ENCODE assay signal across 23 cellular contexts in genomic region chr4:48877827-48878535, GRCh38. TPM values are rescaled to one million over a fixed set of nuclear protein-coding genes. Genes with fewer than 3 reads are reported as not detected.
DNase-seq lines count a peak whose midpoint lies in the region; ATAC-seq, FAIRE-seq and TF ChIP-seq lines count a peak whose summit lies in the region.
"Had no signal": no experiment of that assay in that cellular context is flagged by ENCODE, and none has a peak within 500 bp of the region (broad histone marks: within the 10 kb centered on the region; RNA-seq: fewer than 3 reads in every experiment).

No MANE protein-coding gene starts in this region.

- H3K4me1 ChIP-seq in mammary epithelial cell (ENCODE audit: insufficient read depth, low read length) (peaks cover 14% of the 10 kb centered on the region), HepG2 (ENCODE audit: insufficient read depth, low read length) (no peaks in the 10 kb centered on the region)
- H3K4me1 ChIP-seq: body of pancreas, psoas muscle, upper lobe of right lung had no signal

- no peak overlapping the region for H3K27ac Mint-ChIP-seq in natural killer cell treated with Interleukin-12 subunit alpha and Interleukin-12 subunit beta and Interleukin-15 and Interleukin-18, amount 100 ng/mL, for 72 hours
- no peak overlapping the region for H3K27ac Mint-ChIP-seq in natural killer cell
- no peak overlapping the region for H3K27ac Mint-ChIP-seq in stimulated activated naive CD8-positive, alpha-beta T cell treated with anti-CD3 and anti-CD28 coated beads, Interleukin-15, amount 100 ng/mL, for 72 hours
- H3K27ac Mint-ChIP-seq: activated CD8-positive, alpha-beta T cell treated with anti-CD3 and anti-CD28 coated beads for 36 hours; effector memory CD8-positive, alpha-beta T cell had no signal

- in situ Hi-C loops in mammary epithelial cell (cut with MboI; ENCODE audit: low sequenced_read_pairs in 2 of 2) = no loop called here
- in situ Hi-C loops in HepG2 (cut with HindIII; ENCODE audit: extremely low pct_ligation_motif_present, low pct_unique_long_range_greater_than_20kb) = no loop called here

- BruUV-seq in mammary epithelial cell (replicated peaks; lab: Mats Ljungman, UMichigan) (no TSS peak), HepG2 (replicated peaks; lab: Mats Ljungman, UMichigan) (no TSS peak)

- no peaks in the 10 kb centered on the region for H4K20me1 ChIP-seq in mammary epithelial cell (ENCODE audit: insufficient read depth, low read length)
- no peaks in the 10 kb centered on the region for H4K20me1 ChIP-seq in HepG2 (ENCODE audit: insufficient read depth, low read length)

- POLR2A ChIA-PET in HepG2 (lab: Yijun Ruan, JAX) = no interaction called here

- no peaks in the 10 kb centered on the region for H3K4me1 Mint-ChIP-seq in natural killer cell treated with Interleukin-12 subunit alpha and Interleukin-12 subunit beta and Interleukin-15 and Interleukin-18, amount 100 ng/mL, for 72 hours (ENCODE audit: low read depth in 2 of 2)
- H3K4me1 Mint-ChIP-seq in natural killer cell = no peaks in the 10 kb centered on the region
- H3K4me1 Mint-ChIP-seq in stimulated activated naive CD8-positive, alpha-beta T cell treated with anti-CD3 and anti-CD28 coated beads, Interleukin-15, amount 100 ng/mL, for 72 hours = no peaks in the 10 kb centered on the region

- intact Hi-C loops in natural killer cell (cut with micrococcal nuclease) = no loop called here
- intact Hi-C loops in mammary epithelial cell (cut with micrococcal nuclease) = no loop called here
- intact Hi-C loops in HepG2 (cut with micrococcal nuclease; ENCODE audit: unreplicated experiment) = no loop called here

- no peak for TF ChIP-seq POLR2A in HepG2 (IDR thresholded peaks at IDR 0.05; ENCODE audit: insufficient read depth in 1 of 2, low read depth in 2 of 2, low read length in 2 of 2)

- H3K9ac ChIP-seq in mammary epithelial cell (ENCODE audit: insufficient read depth, low read length) (no peak overlapping the region), HepG2 (ENCODE audit: insufficient read depth, low read depth, low read length) (no peak overlapping the region)

- TF ChIP-seq EP300 in HepG2 (IDR thresholded peaks at IDR 0.05; ENCODE audit: low read depth in 2 of 2, low read length in 2 of 2) (no peak), HepG2 (CRISPR knock-in tag; IDR thresholded peaks at IDR 0.05; ENCODE audit: borderline replicate concordance) (no peak)

- peak; percentile 31 to 32 for ATAC-seq in natural killer cell treated with Interleukin-12 subunit alpha and Interleukin-12 subunit beta and Interleukin-15 and Interleukin-18, amount 100 ng/mL, for 72 hours
- no peak for ATAC-seq in natural killer cell
- peak; percentile 49; the same call in 2 of the 3 replicates for ATAC-seq in HepG2
- ATAC-seq in stimulated activated naive CD8-positive, alpha-beta T cell treated with anti-CD3 and anti-CD28 coated beads, Interleukin-15, amount 100 ng/mL, for 72 hours = no peak
- ATAC-seq in HG03159 (IDR thresholded peaks at IDR 0.05; ENCODE audit: unreplicated experiment) = no peak
- ATAC-seq: activated CD8-positive, alpha-beta T cell treated with anti-CD3 and anti-CD28 coated beads for 36 hours; body of pancreas; effector memory CD8-positive, alpha-beta T cell; HCT116; psoas muscle; upper lobe of right lung had no signal

- no peak for TF ChIP-seq RAD21 in HepG2 (CRISPR knock-in tag; IDR thresholded peaks at IDR 0.05)

- no peak overlapping the region for H3K4me3 Mint-ChIP-seq in natural killer cell treated with Interleukin-12 subunit alpha and Interleukin-12 subunit beta and Interleukin-15 and Interleukin-18, amount 100 ng/mL, for 72 hours
- H3K4me3 Mint-ChIP-seq in natural killer cell = no peak overlapping the region
- no peak overlapping the region for H3K4me3 Mint-ChIP-seq in stimulated activated naive CD8-positive, alpha-beta T cell treated with anti-CD3 and anti-CD28 coated beads, Interleukin-15, amount 100 ng/mL, for 72 hours
- H3K4me3 Mint-ChIP-seq: activated CD8-positive, alpha-beta T cell treated with anti-CD3 and anti-CD28 coated beads for 36 hours; effector memory CD8-positive, alpha-beta T cell had no signal

- H3K4me3 ChIP-seq in mammary epithelial cell (replicated peaks in 1 of 3; ENCODE audit: insufficient read depth in 1 of 3, low read depth in 2 of 3, low read length in 3 of 3) (no peak overlapping the region), HepG2 (replicated peaks in 1 of 3; ENCODE audit: insufficient read depth in 1 of 3, low read depth in 2 of 3, low read length in 3 of 3) (no peak overlapping the region)
- H3K4me3 ChIP-seq: body of pancreas, lung, psoas muscle, upper lobe of right lung had no signal

- dilution Hi-C loops in mammary epithelial cell (cut with HindIII; ENCODE audit: low sequenced_read_pairs) = no loop called here

- H3K9me3 ChIP-seq in mammary epithelial cell (replicated peaks; ENCODE audit: insufficient read depth, low read length) = no peaks in the 10 kb centered on the region
- no peaks in the 10 kb centered on the region for H3K9me3 ChIP-seq in HepG2 (ENCODE audit: low read length)
- H3K9me3 ChIP-seq: body of pancreas, psoas muscle, upper lobe of right lung had no signal

- H3K4me2 ChIP-seq in mammary epithelial cell (ENCODE audit: insufficient read depth, low read depth, low read length) (no peak overlapping the region), HepG2 (ENCODE audit: low read depth, low read length) (no peak overlapping the region)

- peaks cover 16% of the 10 kb centered on the region for H3K36me3 Mint-ChIP-seq in natural killer cell treated with Interleukin-12 subunit alpha and Interleukin-12 subunit beta and Interleukin-15 and Interleukin-18, amount 100 ng/mL, for 72 hours
- no peaks in the 10 kb centered on the region for H3K36me3 Mint-ChIP-seq in natural killer cell

- no peak for TF ChIP-seq CTCF in natural killer cell (IDR thresholded peaks at IDR 0.05)
- TF ChIP-seq CTCF in mammary epithelial cell (conservative IDR thresholded peaks at IDR 0.05 in 1 of 2, IDR thresholded peaks at IDR 0.05 in 1 of 2; ENCODE audit: extremely low read depth in 1 of 2, insufficient read depth in 1 of 2, low read depth in 1 of 2, low read length in 2 of 2) = no peak
- 0 out of 2 replicates have a peak, but pooled peaks have one; percentile 12 for TF ChIP-seq CTCF in HepG2 (CRISPR knock-in tag; IDR thresholded peaks at IDR 0.05)

- H3K27ac ChIP-seq in mammary epithelial cell (ENCODE audit: insufficient read depth, low read depth, low read length) (no peak overlapping the region), HepG2 (ENCODE audit: extremely low read length, insufficient read depth, low read length) (no peak overlapping the region)
- H3K27ac ChIP-seq: body of pancreas, psoas muscle, upper lobe of right lung had no signal

- FAIRE-seq in HepG2 (lab: Jason Lieb, UNC) = no peak
- FAIRE-seq: colon, GM12892, TTC549 had no signal

- CTCF ChIA-PET in mammary epithelial cell (lab: Charles Lee; ENCODE audit: low non-redundant PET) = no interaction called here
- CTCF ChIA-PET in HepG2 (lab: Yijun Ruan, JAX; ENCODE audit: low intra/inter-chr PET ratio, low total read pairs) = interaction anchor here (1.6 kb wide), 1 partner anchor 85 kb away, joined by 4 read pairs; no protein-coding TSS in a partner anchor

- H3K36me3 ChIP-seq in mammary epithelial cell (ENCODE audit: insufficient read depth, low read length) = no peaks in the 10 kb centered on the region
- no peaks in the 10 kb centered on the region for H3K36me3 ChIP-seq in HepG2 (replicated peaks in 1 of 2; ENCODE audit: control insufficient read depth in 1 of 2, insufficient read depth in 2 of 2, low read length in 2 of 2)
- H3K36me3 ChIP-seq: upper lobe of right lung had no signal

- H2AFZ ChIP-seq in mammary epithelial cell (ENCODE audit: low read depth, low read length) (peak overlapping the region; percentile 47), HepG2 (ENCODE audit: low read length) (no peak overlapping the region)

- H3K9me3 Mint-ChIP-seq in natural killer cell treated with Interleukin-12 subunit alpha and Interleukin-12 subunit beta and Interleukin-15 and Interleukin-18, amount 100 ng/mL, for 72 hours = no peaks in the 10 kb centered on the region
- H3K9me3 Mint-ChIP-seq in natural killer cell = peaks cover 0 to 6% of the 10 kb centered on the region in 2 donors
- H3K9me3 Mint-ChIP-seq in stimulated activated naive CD8-positive, alpha-beta T cell treated with anti-CD3 and anti-CD28 coated beads, Interleukin-15, amount 100 ng/mL, for 72 hours = no peaks in the 10 kb centered on the region
- H3K9me3 Mint-ChIP-seq: activated CD8-positive, alpha-beta T cell treated with anti-CD3 and anti-CD28 coated beads for 36 hours had no signal

- H3K27me3 Mint-ChIP-seq in natural killer cell treated with Interleukin-12 subunit alpha and Interleukin-12 subunit beta and Interleukin-15 and Interleukin-18, amount 100 ng/mL, for 72 hours = peaks cover 2 to 8% of the 10 kb centered on the region in 2 donors
- no peaks in the 10 kb centered on the region for H3K27me3 Mint-ChIP-seq in natural killer cell (ENCODE audit: low read depth in 2 of 2)
- H3K27me3 Mint-ChIP-seq in stimulated activated naive CD8-positive, alpha-beta T cell treated with anti-CD3 and anti-CD28 coated beads, Interleukin-15, amount 100 ng/mL, for 72 hours = no peaks in the 10 kb centered on the region
- H3K27me3 Mint-ChIP-seq: activated CD8-positive, alpha-beta T cell treated with anti-CD3 and anti-CD28 coated beads for 36 hours; effector memory CD8-positive, alpha-beta T cell had no signal

- H3K27me3 ChIP-seq in mammary epithelial cell (ENCODE audit: insufficient read depth, low read length) (no peaks in the 10 kb centered on the region), HepG2 (ENCODE audit: control insufficient read depth in 1 of 2, insufficient read depth in 2 of 2, low read length in 2 of 2) (no peaks in the 10 kb centered on the region)
- H3K27me3 ChIP-seq: body of pancreas, upper lobe of right lung had no signal

- WGBS in mammary epithelial cell (ENCODE audit: low coverage, missing lambda C conversion rate) = 88% methylated on average over 1 of the region's 1 CpG
- no CpG with 5 or more reads among the region's 1 CpG for WGBS in HepG2 (ENCODE audit: low lambda C conversion rate)

- DNase-seq in natural killer cell treated with Interleukin-12 subunit alpha and Interleukin-12 subunit beta and Interleukin-15 and Interleukin-18, amount 100 ng/mL, for 72 hours (ENCODE audit: low spot score) = no peak
- DNase-seq in natural killer cell (no peak), mammary epithelial cell (peak; percentile 87), HepG2 (ENCODE audit: low spot score) (no peak), NCI-H510A (lab: John Stamatoyannopoulos, UW) (no peak)
- no peak for DNase-seq in stimulated activated naive CD8-positive, alpha-beta T cell treated with anti-CD3 and anti-CD28 coated beads, Interleukin-15, amount 100 ng/mL, for 72 hours
- no peak for DNase-seq in stimulated activated CD4-positive, alpha-beta T cell treated with anti-CD3 and anti-CD28 coated beads, Interleukin-4, amount 100 ng/mL, for 1 hour
- DNase-seq: activated CD4-positive, alpha-beta T cell treated with anti-CD3 and anti-CD28 coated beads for 1 hour; activated CD8-positive, alpha-beta T cell treated with anti-CD3 and anti-CD28 coated beads for 36 hours; activated gamma-delta T cell; body of pancreas; effector memory CD8-positive, alpha-beta T cell; NCI-H2081 treated with DMSO at 0.1 percent for 48 hours; psoas muscle; RPMI8226; stimulated activated CD8-positive, alpha-beta memory T cell treated with anti-CD3 and anti-CD28 coated beads, Interleukin-4, amount 100 ng/mL, for 48 hours; upper lobe of right lung had no signal

- H3K79me2 ChIP-seq in mammary epithelial cell (ENCODE audit: insufficient read depth, low read length) (no peaks in the 10 kb centered on the region), HepG2 (ENCODE audit: insufficient read depth, low read length) (no peaks in the 10 kb centered on the region)

RNA-seq across cellular contexts. Expression of gene OCIAD2, which starts 28.6 kb away (rescaled TPM):
- 10 to 100 TPM; 20.0 to 36.9 TPM for total RNA-seq in natural killer cell treated with Interleukin-12 subunit alpha and Interleukin-12 subunit beta and Interleukin-15 and Interleukin-18, amount 100 ng/mL, for 72 hours
- total RNA-seq in natural killer cell (10 to 100 TPM; 25.8 to 34.3 (median 26.1) TPM), mammary epithelial cell (100 to 1,000 TPM in 1 of 2 donors, 10 to 100 TPM in 1; 19.2 to 138 TPM), HepG2 (2016; rRNA removed; fragmentation: Illumina TruSeq; extraction: Trizol) (not detected in 2 replicates)
- polyA plus RNA-seq in mammary epithelial cell (203 TPM), HepG2 (2011; rRNA removed) (not detected in 2 replicates)
- 38.5 TPM for polyA minus RNA-seq in mammary epithelial cell
- not detected in 2 replicates for total RNA-seq in HepG2 (2016; cell fraction: cytosol; rRNA removed; fragmentation: Illumina TruSeq; extraction: Trizol; ENCODE audit: low read depth)
- not detected in 2 replicates for total RNA-seq in HepG2 (2016; cell fraction: insoluble cytoplasmic fraction; rRNA removed; fragmentation: Illumina TruSeq; extraction: Trizol)
- total RNA-seq in HepG2 (2016; cell fraction: membrane; rRNA removed; fragmentation: Illumina TruSeq; extraction: Trizol) = not detected in 2 replicates
- total RNA-seq in HepG2 (2016; cell fraction: nucleus; rRNA removed; fragmentation: Illumina TruSeq; extraction: Trizol) = not detected in 2 replicates
- polyA plus RNA-seq in HepG2 (2011; cell fraction: cytosol; rRNA removed) = not detected in 2 replicates
- not detected in 2 replicates for polyA plus RNA-seq in HepG2 (2011; cell fraction: nucleus; rRNA removed)
- polyA plus RNA-seq in HepG2 (2012) = not detected in 2 replicates
- polyA plus RNA-seq in HepG2 (2016; cell fraction: cytosol; fragmentation: Illumina TruSeq; extraction: Trizol; ENCODE audit: low read depth) = not detected in 2 replicates
- not detected in 2 replicates for polyA plus RNA-seq in HepG2 (2016; cell fraction: insoluble cytoplasmic fraction; fragmentation: Illumina TruSeq; extraction: Trizol; ENCODE audit: low read depth)
- polyA plus RNA-seq in HepG2 (2016; cell fraction: membrane; fragmentation: Illumina TruSeq; extraction: Trizol; ENCODE audit: low read depth) = not detected in 2 replicates
- polyA plus RNA-seq in HepG2 (2016; cell fraction: nucleus; fragmentation: Illumina TruSeq; extraction: Trizol; ENCODE audit: insufficient read depth, low read depth) = not detected in 2 replicates
- 7.9 TPM in 1 of 2 replicates, not detected in the other for polyA minus RNA-seq in HepG2 (2011; rRNA and poly(A)+ RNA removed; ENCODE audit: low replicate concordance)
- polyA minus RNA-seq in HepG2 (2011; cell fraction: cytosol; rRNA and poly(A)+ RNA removed) = not detected in 2 replicates
- polyA minus RNA-seq in HepG2 (2011; cell fraction: nucleus; rRNA and poly(A)+ RNA removed) = 0.90 TPM in 1 of 2 replicates, not detected in the other

RNA-seq across cellular contexts. Expression of gene OCIAD1, which starts 47.1 kb away (rescaled TPM):
- 100 to 1,000 TPM in 1 of 2 donors, 10 to 100 TPM in 1; 93.9 to 104 TPM for total RNA-seq in natural killer cell treated with Interleukin-12 subunit alpha and Interleukin-12 subunit beta and Interleukin-15 and Interleukin-18, amount 100 ng/mL, for 72 hours
- total RNA-seq in natural killer cell = 100 to 1,000 TPM in 1 of 3 donors, 10 to 100 TPM in 2; 91.4 to 117 (median 93.7) TPM
- total RNA-seq in mammary epithelial cell = 100 to 1,000 TPM in 1 of 2 donors, 10 to 100 TPM in 1; 85.5 to 125 TPM
- polyA plus RNA-seq in mammary epithelial cell = 102 TPM
- polyA minus RNA-seq in mammary epithelial cell = 55.2 TPM
- total RNA-seq in HepG2 (2016; rRNA removed; fragmentation: Illumina TruSeq; extraction: Trizol) = 52.6 and 74.9 TPM in 2 replicates
- 22.4 and 26.4 TPM in 2 replicates for total RNA-seq in HepG2 (2016; cell fraction: cytosol; rRNA removed; fragmentation: Illumina TruSeq; extraction: Trizol; ENCODE audit: low read depth)
- 55.4 and 78.1 TPM in 2 replicates for total RNA-seq in HepG2 (2016; cell fraction: insoluble cytoplasmic fraction; rRNA removed; fragmentation: Illumina TruSeq; extraction: Trizol)
- total RNA-seq in HepG2 (2016; cell fraction: membrane; rRNA removed; fragmentation: Illumina TruSeq; extraction: Trizol) = 29.7 and 31.7 TPM in 2 replicates
- 69.1 and 73.3 TPM in 2 replicates for total RNA-seq in HepG2 (2016; cell fraction: nucleus; rRNA removed; fragmentation: Illumina TruSeq; extraction: Trizol)
- polyA plus RNA-seq in HepG2 (2011; rRNA removed) = 59.7 and 67.3 TPM in 2 replicates
- 37.3 and 45.5 TPM in 2 replicates for polyA plus RNA-seq in HepG2 (2011; cell fraction: cytosol; rRNA removed)
- polyA plus RNA-seq in HepG2 (2011; cell fraction: nucleus; rRNA removed) = 23.3 and 29.6 TPM in 2 replicates
- polyA plus RNA-seq in HepG2 (2012) = 65.2 and 70.0 TPM in 2 replicates
- 15.0 and 17.6 TPM in 2 replicates for polyA plus RNA-seq in HepG2 (2016; cell fraction: cytosol; fragmentation: Illumina TruSeq; extraction: Trizol; ENCODE audit: low read depth)
- polyA plus RNA-seq in HepG2 (2016; cell fraction: insoluble cytoplasmic fraction; fragmentation: Illumina TruSeq; extraction: Trizol; ENCODE audit: low read depth) = 53.6 and 60.2 TPM in 2 replicates
- polyA plus RNA-seq in HepG2 (2016; cell fraction: membrane; fragmentation: Illumina TruSeq; extraction: Trizol; ENCODE audit: low read depth) = 23.3 and 25.0 TPM in 2 replicates
- 116 and 122 TPM in 2 replicates for polyA plus RNA-seq in HepG2 (2016; cell fraction: nucleus; fragmentation: Illumina TruSeq; extraction: Trizol; ENCODE audit: insufficient read depth, low read depth)
- 43.1 and 49.6 TPM in 2 replicates for polyA minus RNA-seq in HepG2 (2011; rRNA and poly(A)+ RNA removed; ENCODE audit: low replicate concordance)
- polyA minus RNA-seq in HepG2 (2011; cell fraction: cytosol; rRNA and poly(A)+ RNA removed) = 32.1 and 36.1 TPM in 2 replicates
- polyA minus RNA-seq in HepG2 (2011; cell fraction: nucleus; rRNA and poly(A)+ RNA removed) = 57.4 and 68.6 TPM in 2 replicates

Comparison
In these comparisons a context has a peak if more than half of its experiments do, and no peak if none do; other contexts are left out.
1. ATAC-seq: peak in natural killer cell treated with Interleukin-12 subunit alpha and Interleukin-12 subunit beta and Interleukin-15 and Interleukin-18, amount 100 ng/mL, for 72 hours (2 of 2) and HepG2 (single experiment); none in natural killer cell (0 of 3), stimulated activated naive CD8-positive, alpha-beta T cell treated with anti-CD3 and anti-CD28 coated beads, Interleukin-15, amount 100 ng/mL, for 72 hours (single experiment) and HG03159 (single experiment).
2. RNA of gene OCIAD2, which starts 28.6 kb away (total RNA-seq): 19.2 to 138 TPM in mammary epithelial cell, 20.0 to 36.9 TPM in natural killer cell treated with Interleukin-12 subunit alpha and Interleukin-12 subunit beta and Interleukin-15 and Interleukin-18, amount 100 ng/mL, for 72 hours and 25.8 to 34.3 TPM in natural killer cell; not detected in HepG2; every median in the first group is over 10 times any median in the second.